In the genomic region with DNA sequence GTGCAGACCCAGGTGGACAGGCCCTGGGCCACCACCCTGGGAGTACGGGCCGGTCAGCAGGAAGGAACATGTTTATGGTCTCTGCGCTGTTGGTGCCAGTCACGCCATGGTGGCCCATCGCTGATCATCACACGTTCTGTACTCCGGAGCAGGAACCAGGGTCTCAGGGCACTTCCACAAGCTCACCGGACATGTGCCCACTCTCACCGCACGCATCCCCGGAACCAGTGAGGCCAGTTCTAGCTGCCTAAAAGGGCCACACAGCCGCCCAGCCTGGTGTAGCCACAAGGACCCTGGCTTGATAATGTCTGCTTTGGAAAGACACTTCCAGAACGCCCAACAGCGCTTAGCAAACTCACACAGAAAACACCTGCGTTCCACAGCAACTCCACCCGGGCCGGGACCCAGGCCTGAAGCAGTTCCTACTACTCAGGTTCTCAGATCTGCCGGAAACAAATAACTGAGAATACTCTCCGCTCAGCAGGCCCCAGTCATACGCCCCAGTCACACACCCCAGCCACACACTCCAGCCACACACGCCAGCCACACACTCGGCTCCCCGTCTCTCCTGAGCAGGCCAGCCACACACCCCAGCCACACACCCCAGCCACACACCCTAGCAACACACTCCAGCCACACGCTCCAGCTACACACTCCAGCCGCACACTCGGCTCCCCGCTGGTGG, we compare ENCODE assay signal across 12 cellular contexts.
DNase-seq lines count a peak whose midpoint lies in the region; ATAC-seq, FAIRE-seq and TF ChIP-seq lines count a peak whose summit lies in the region.
"Had no signal": no experiment of that assay in that cellular context is flagged by ENCODE, and none has a peak within 500 bp of the region (broad histone marks: within the 10 kb centered on the region; RNA-seq: fewer than 3 reads in every experiment).

No MANE protein-coding gene starts in this region.

- peak overlapping the region; percentile 97 to 99 for H3K27ac ChIP-seq in A549
- no peak overlapping the region for H3K27ac ChIP-seq in CD4-positive, CD25-positive, alpha-beta regulatory T cell (ENCODE audit: insufficient read depth, low read length, poor library complexity, severe bottlenecking)

- no peaks in the 10 kb centered on the region for H3K9me3 Mint-ChIP-seq in CD4-positive, CD25-positive, alpha-beta regulatory T cell
- no peaks in the 10 kb centered on the region for H3K9me3 Mint-ChIP-seq in central memory CD8-positive, alpha-beta T cell
- no peaks in the 10 kb centered on the region for H3K9me3 Mint-ChIP-seq in nephron progenitor cell

- peak overlapping the region in 2 of 3 donors; percentile 77 to 81 for H3K27ac Mint-ChIP-seq in CD4-positive, CD25-positive, alpha-beta regulatory T cell
- H3K27ac Mint-ChIP-seq in central memory CD8-positive, alpha-beta T cell (ENCODE audit: low read depth) = peak overlapping the region; percentile 21
- peak overlapping the region; percentile 15 for H3K27ac Mint-ChIP-seq in nephron progenitor cell

- no peak for FAIRE-seq in A549 (lab: Jason Lieb, UNC)
- FAIRE-seq: GM18507 had no signal

- no peak for TF ChIP-seq POLR2A in A549 (IDR thresholded peaks at IDR 0.05; ENCODE audit: low read length)

- no peaks in the 10 kb centered on the region for H3K27me3 Mint-ChIP-seq in CD4-positive, CD25-positive, alpha-beta regulatory T cell
- no peaks in the 10 kb centered on the region for H3K27me3 Mint-ChIP-seq in central memory CD8-positive, alpha-beta T cell
- H3K27me3 Mint-ChIP-seq in nephron progenitor cell (ENCODE audit: low read depth, poor library complexity) = no peaks in the 10 kb centered on the region

- POLR2A ChIA-PET in A549 (lab: Yijun Ruan, JAX) = no interaction called here

- peaks cover 3% of the 10 kb centered on the region for H3K36me3 ChIP-seq in CD4-positive, CD25-positive, alpha-beta regulatory T cell (ENCODE audit: control insufficient read depth, insufficient read depth, low read length)

- H3K27me3 ChIP-seq in CD4-positive, CD25-positive, alpha-beta regulatory T cell (ENCODE audit: control insufficient read depth, insufficient read depth, low read length) = no peaks in the 10 kb centered on the region
- H3K27me3 ChIP-seq: dorsolateral prefrontal cortex had no signal

- peaks cover 5% of the 10 kb centered on the region for H3K36me3 Mint-ChIP-seq in CD4-positive, CD25-positive, alpha-beta regulatory T cell
- H3K36me3 Mint-ChIP-seq in central memory CD8-positive, alpha-beta T cell (ENCODE audit: insufficient read depth) = peaks cover 8% of the 10 kb centered on the region
- peaks cover 5% of the 10 kb centered on the region for H3K36me3 Mint-ChIP-seq in nephron progenitor cell (ENCODE audit: low read depth)

- H3K4me1 Mint-ChIP-seq in CD4-positive, CD25-positive, alpha-beta regulatory T cell = peaks cover 14 to 54% (median 34%) of the 10 kb centered on the region in 4 donors
- peaks cover 39% of the 10 kb centered on the region for H3K4me1 Mint-ChIP-seq in central memory CD8-positive, alpha-beta T cell
- H3K4me1 Mint-ChIP-seq in nephron progenitor cell = peaks cover 50% of the 10 kb centered on the region

- CTCF ChIA-PET in A549 (lab: Yijun Ruan, JAX) = interaction anchor here (0.8 to 1.3 kb wide), 2 partner anchors 11 to 17 kb away, joined by 3 read pairs; no protein-coding TSS in a partner anchor

- DNase-seq in A549 (ENCODE audit: low read depth in 1 of 2, low spot score in 1 of 2) (no peak), nephron progenitor cell (no peak), mucosa of gallbladder (ENCODE audit: low spot score) (no peak), Ammon's horn (ENCODE audit: low spot score) (no peak)
- DNase-seq in CD4-positive, CD25-positive, alpha-beta regulatory T cell = no peak
- no peak for DNase-seq in central memory CD8-positive, alpha-beta T cell (ENCODE audit: low spot score in 2 of 2)
- DNase-seq: GDM1; NCI-H1930; stimulated activated CD4-positive, alpha-beta T cell treated with anti-CD3 and anti-CD28 coated beads, Interleukin-2, amount 100 ng/mL, for 24 hours had no signal

- peak overlapping the region in 1 of 4 donors; percentile 41 for H3K4me3 Mint-ChIP-seq in CD4-positive, CD25-positive, alpha-beta regulatory T cell
- peak overlapping the region; percentile 19 for H3K4me3 Mint-ChIP-seq in central memory CD8-positive, alpha-beta T cell
- H3K4me3 Mint-ChIP-seq in nephron progenitor cell = no peak overlapping the region

- no peak for TF ChIP-seq RAD21 in A549 (conservative IDR thresholded peaks at IDR 0.05 in 1 of 2, IDR thresholded peaks at IDR 0.05 in 1 of 2)

- peaks cover 77% of the 10 kb centered on the region for H3K4me1 ChIP-seq in A549
- peaks cover 27% of the 10 kb centered on the region for H3K4me1 ChIP-seq in CD4-positive, CD25-positive, alpha-beta regulatory T cell (ENCODE audit: control insufficient read depth, insufficient read depth, low read length, poor library complexity, severe bottlenecking)

- H3K9me3 ChIP-seq in A549 = no peaks in the 10 kb centered on the region
- H3K9me3 ChIP-seq in CD4-positive, CD25-positive, alpha-beta regulatory T cell (ENCODE audit: control insufficient read depth in 2 of 2, low read length in 2 of 2) = no peaks in the 10 kb centered on the region

- TF ChIP-seq CTCF in A549 (IDR thresholded peaks at IDR 0.05) (no peak), nephron progenitor cell (IDR thresholded peaks at IDR 0.05) (no peak)

- WGBS in A549 (ENCODE audit: missing lambda C conversion rate) = 89% methylated on average over 24 of the region's 27 CpGs

- H3K4me2 ChIP-seq in A549 = no peak overlapping the region

- no peak overlapping the region for H3K4me3 ChIP-seq in A549
- H3K4me3 ChIP-seq in CD4-positive, CD25-positive, alpha-beta regulatory T cell (ENCODE audit: low read depth, low read length) = no peak overlapping the region
- H3K4me3 ChIP-seq: dorsolateral prefrontal cortex had no signal

- ATAC-seq in A549 (no peak), HG02763 (IDR thresholded peaks at IDR 0.05; ENCODE audit: unreplicated experiment) (no peak)
- no peak for ATAC-seq in CD4-positive, CD25-positive, alpha-beta regulatory T cell (ENCODE audit: low read depth in 2 of 2)
- ATAC-seq in central memory CD8-positive, alpha-beta T cell (replicated peaks; ENCODE audit: extremely low read depth, poor library complexity, severe bottlenecking) = no peak

- TF ChIP-seq EP300 in A549 (IDR thresholded peaks at IDR 0.05) = no peak

TF ChIP-seq in A549, 52 proteins besides CTCF, POLR2A, EP300 and RAD21:
- TF ChIP-seq HEYL (CRISPR knock-in tag; IDR thresholded peaks at IDR 0.05) (no peak), ZNF302 (CRISPR knock-in tag; IDR thresholded peaks at IDR 0.05) (no peak), NPAS2 (CRISPR knock-in tag; IDR thresholded peaks at IDR 0.05; ENCODE audit: borderline replicate concordance) (no peak), GATA3 (IDR thresholded peaks at IDR 0.05; ENCODE audit: borderline replicate concordance) (no peak), BHLHE40 (IDR thresholded peaks at IDR 0.05; ENCODE audit: low read depth, low read length) (no peak), MAFK (IDR thresholded peaks at IDR 0.05; ENCODE audit: partially characterized antibody) (no peak), MYC (IDR thresholded peaks at IDR 0.05; ENCODE audit: borderline replicate concordance, low read length) (no peak), CBX8 (IDR thresholded peaks at IDR 0.05) (no peak), ESRRA (IDR thresholded peaks at IDR 0.05; ENCODE audit: borderline replicate concordance, low read length) (no peak), HOXB13 (CRISPR knock-in tag; IDR thresholded peaks at IDR 0.05; ENCODE audit: low read depth) (no peak), TFCP2L1 (CRISPR knock-in tag; IDR thresholded peaks at IDR 0.05) (no peak), HDAC2 (IDR thresholded peaks at IDR 0.05) (no peak), REST (IDR thresholded peaks at IDR 0.05) (no peak), NFE2L2 (conservative IDR thresholded peaks at IDR 0.05; ENCODE audit: low read length) (no peak)
- TF ChIP-seq, protein P1, sequence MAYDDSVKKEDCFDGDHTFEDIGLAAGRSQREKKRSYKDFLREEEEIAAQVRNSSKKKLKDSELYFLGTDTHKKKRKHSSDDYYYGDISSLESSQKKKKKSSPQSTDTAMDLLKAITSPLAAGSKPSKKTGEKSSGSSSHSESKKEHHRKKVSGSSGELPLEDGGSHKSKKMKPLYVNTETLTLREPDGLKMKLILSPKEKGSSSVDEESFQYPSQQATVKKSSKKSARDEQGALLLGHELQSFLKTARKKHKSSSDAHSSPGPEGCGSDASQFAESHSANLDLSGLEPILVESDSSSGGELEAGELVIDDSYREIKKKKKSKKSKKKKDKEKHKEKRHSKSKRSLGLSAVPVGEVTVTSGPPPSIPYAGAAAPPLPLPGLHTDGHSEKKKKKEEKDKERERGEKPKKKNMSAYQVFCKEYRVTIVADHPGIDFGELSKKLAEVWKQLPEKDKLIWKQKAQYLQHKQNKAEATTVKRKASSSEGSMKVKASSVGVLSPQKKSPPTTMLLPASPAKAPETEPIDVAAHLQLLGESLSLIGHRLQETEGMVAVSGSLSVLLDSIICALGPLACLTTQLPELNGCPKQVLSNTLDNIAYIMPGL (CRISPR knock-in tag; IDR thresholded peaks at IDR 0.05; ENCODE audit: borderline replicate concordance) = no peak

Comparison
In these comparisons a context has a peak if more than half of its experiments do, and no peak if none do; other contexts are left out.
1. H3K27ac Mint-ChIP-seq: peak in every context shown above with its lines; median percentile 79 in CD4-positive, CD25-positive, alpha-beta regulatory T cell; 21 in central memory CD8-positive, alpha-beta T cell; 15 in nephron progenitor cell.